In genomic region chr18:57784034-57784815, GRCh38 we compare ENCODE assay signal across 12 cellular contexts. TPM values are rescaled to one million over a fixed set of nuclear protein-coding genes. Genes with fewer than 3 reads are reported as not detected.
DNase-seq lines count a peak whose midpoint lies in the region; ATAC-seq and TF ChIP-seq lines count a peak whose summit lies in the region.
"Had no signal": no experiment of that assay in that cellular context is flagged by ENCODE, and none has a peak within 500 bp of the region (broad histone marks: within the 10 kb centered on the region; RNA-seq: fewer than 3 reads in every experiment).

No MANE protein-coding gene starts in this region.

- no peaks in the 10 kb centered on the region for H3K9me3 Mint-ChIP-seq in natural killer cell treated with Interleukin-12 subunit alpha and Interleukin-12 subunit beta and Interleukin-15 and Interleukin-18, amount 100 ng/mL, for 72 hours
- H3K9me3 Mint-ChIP-seq: activated naive CD8-positive, alpha-beta T cell treated with anti-CD3 and anti-CD28 coated beads, Interleukin-2, amount 10 ng/mL, durations not matched to agents 7 days and 5 days had no signal

- WGBS in psoas muscle, 3 donors: 64 to 71% (median 66%) methylated on average over 16 of the region's 16 CpGs

- H3K27ac ChIP-seq in RWPE2 (ENCODE audit: poor library complexity, severe bottlenecking) (peak overlapping the region; percentile 7), fibroblast of lung (ENCODE audit: insufficient read depth, low read length) (peak overlapping the region; percentile 58), psoas muscle (peak overlapping the region; percentile 36)
- H3K27ac ChIP-seq: suprapubic skin had no signal

- no peaks in the 10 kb centered on the region for H3K36me3 ChIP-seq in RWPE2 (ENCODE audit: low read depth)
- H3K36me3 ChIP-seq in fibroblast of lung (ENCODE audit: control insufficient read depth, insufficient read depth, low read length): peaks cover 2% of the 10 kb centered on the region
- H3K36me3 ChIP-seq in psoas muscle (ENCODE audit: insufficient read depth in 1 of 2, low read depth in 1 of 2): no peaks in the 10 kb centered on the region
- H3K36me3 ChIP-seq: suprapubic skin had no signal

- H3K4me1 ChIP-seq in RWPE2 (ENCODE audit: insufficient read depth, poor library complexity, severe bottlenecking) (peaks cover 47% of the 10 kb centered on the region), fibroblast of lung (ENCODE audit: control insufficient read depth, extremely low read depth, insufficient read depth, low read length) (peaks cover 30% of the 10 kb centered on the region), psoas muscle (peaks cover 63% of the 10 kb centered on the region)

- DNase-seq in GM03348 (ENCODE audit: low spot score): peak; percentile 33
- DNase-seq in RWPE2 (ENCODE audit: low spot score): no peak
- peak; percentile 87 to 93 for DNase-seq in fibroblast of lung (ENCODE audit: low read depth in 2 of 2)
- DNase-seq in psoas muscle: no peak
- DNase-seq in hypothalamus (lab: John Stamatoyannopoulos, UW): no peak
- no peak for DNase-seq in natural killer cell treated with Interleukin-12 subunit alpha and Interleukin-12 subunit beta and Interleukin-15 and Interleukin-18, amount 100 ng/mL, for 72 hours (ENCODE audit: low spot score)
- DNase-seq: activated naive CD8-positive, alpha-beta T cell treated with anti-CD3 and anti-CD28 coated beads, Interleukin-2, amount 10 ng/mL, durations not matched to agents 7 days and 5 days; COR-L47; NCI-H69 had no signal

- H3K4me1 Mint-ChIP-seq in natural killer cell treated with Interleukin-12 subunit alpha and Interleukin-12 subunit beta and Interleukin-15 and Interleukin-18, amount 100 ng/mL, for 72 hours (ENCODE audit: low read depth in 2 of 2): peaks cover 6 to 9% of the 10 kb centered on the region in 2 donors

- H3K4me3 ChIP-seq in RWPE2 (ENCODE audit: severe bottlenecking) (no peak overlapping the region), fibroblast of lung (replicated peaks in 1 of 4; ENCODE audit: control extremely low read depth in 1 of 4, insufficient read depth in 1 of 4, low read depth in 3 of 4, low read length in 4 of 4) (no peak overlapping the region), psoas muscle (no peak overlapping the region)
- H3K4me3 ChIP-seq: suprapubic skin had no signal

- ATAC-seq in RWPE2 (ENCODE audit: low read depth) (peak; percentile 74), psoas muscle (peak in 2 of 4 donors; percentile 14 to 38), HG03135 (IDR thresholded peaks at IDR 0.05; ENCODE audit: unreplicated experiment) (no peak), HG03354 (IDR thresholded peaks at IDR 0.05; ENCODE audit: poor library complexity, severe bottlenecking, unreplicated experiment) (no peak)
- ATAC-seq in natural killer cell treated with Interleukin-12 subunit alpha and Interleukin-12 subunit beta and Interleukin-15 and Interleukin-18, amount 100 ng/mL, for 72 hours: no peak

- no peaks in the 10 kb centered on the region for H3K27me3 Mint-ChIP-seq in natural killer cell treated with Interleukin-12 subunit alpha and Interleukin-12 subunit beta and Interleukin-15 and Interleukin-18, amount 100 ng/mL, for 72 hours
- H3K27me3 Mint-ChIP-seq: activated naive CD8-positive, alpha-beta T cell treated with anti-CD3 and anti-CD28 coated beads, Interleukin-2, amount 10 ng/mL, durations not matched to agents 7 days and 5 days had no signal

- intact Hi-C loops in psoas muscle (cut with DNase I): no loop called here

- no peaks in the 10 kb centered on the region for H3K9me3 ChIP-seq in RWPE2 (ENCODE audit: severe bottlenecking)
- H3K9me3 ChIP-seq in fibroblast of lung (ENCODE audit: control insufficient read depth, insufficient read depth, low read depth, low read length): no peaks in the 10 kb centered on the region
- no peaks in the 10 kb centered on the region for H3K9me3 ChIP-seq in psoas muscle
- H3K9me3 ChIP-seq: suprapubic skin had no signal

- H3K9ac ChIP-seq in fibroblast of lung (ENCODE audit: insufficient read depth, low read length): no peak overlapping the region

- H4K20me1 ChIP-seq in fibroblast of lung (ENCODE audit: control insufficient read depth, extremely low read depth, insufficient read depth, low read length): no peaks in the 10 kb centered on the region

- no peak overlapping the region for H2AFZ ChIP-seq in fibroblast of lung (ENCODE audit: low read length)

- no peak overlapping the region for H3K27ac Mint-ChIP-seq in natural killer cell treated with Interleukin-12 subunit alpha and Interleukin-12 subunit beta and Interleukin-15 and Interleukin-18, amount 100 ng/mL, for 72 hours
- H3K27ac Mint-ChIP-seq: activated naive CD8-positive, alpha-beta T cell treated with anti-CD3 and anti-CD28 coated beads, Interleukin-2, amount 10 ng/mL, durations not matched to agents 7 days and 5 days had no signal

- H3K79me2 ChIP-seq in fibroblast of lung (ENCODE audit: control insufficient read depth, insufficient read depth, low read length): peaks cover 92% of the 10 kb centered on the region

- H3K36me3 Mint-ChIP-seq in natural killer cell treated with Interleukin-12 subunit alpha and Interleukin-12 subunit beta and Interleukin-15 and Interleukin-18, amount 100 ng/mL, for 72 hours: no peaks in the 10 kb centered on the region
- H3K36me3 Mint-ChIP-seq: activated naive CD8-positive, alpha-beta T cell treated with anti-CD3 and anti-CD28 coated beads, Interleukin-2, amount 10 ng/mL, durations not matched to agents 7 days and 5 days had no signal

- H3K4me3 Mint-ChIP-seq in natural killer cell treated with Interleukin-12 subunit alpha and Interleukin-12 subunit beta and Interleukin-15 and Interleukin-18, amount 100 ng/mL, for 72 hours: no peak overlapping the region
- H3K4me3 Mint-ChIP-seq: activated naive CD8-positive, alpha-beta T cell treated with anti-CD3 and anti-CD28 coated beads, Interleukin-2, amount 10 ng/mL, durations not matched to agents 7 days and 5 days had no signal

- peak overlapping the region; percentile 46 for H3K4me2 ChIP-seq in fibroblast of lung (ENCODE audit: extremely low read depth, insufficient read depth, low read length)

- H3K27me3 ChIP-seq in RWPE2 (ENCODE audit: insufficient read depth, poor library complexity, severe bottlenecking) (no peaks in the 10 kb centered on the region), fibroblast of lung (ENCODE audit: control insufficient read depth, insufficient read depth, low read length) (no peaks in the 10 kb centered on the region), psoas muscle (ENCODE audit: insufficient read depth in 3 of 3, low read length in 2 of 3) (no peaks in the 10 kb centered on the region)
- H3K27me3 ChIP-seq: suprapubic skin had no signal

- peak; percentile 10 for TF ChIP-seq CTCF in RWPE2 (IDR thresholded peaks at IDR 0.05; ENCODE audit: poor library complexity, severe bottlenecking)
- TF ChIP-seq CTCF in fibroblast of lung (conservative IDR thresholded peaks at IDR 0.05 in 1 of 2, IDR thresholded peaks at IDR 0.05 in 1 of 2; ENCODE audit: low read depth in 1 of 2, low read length in 2 of 2): no peak
- TF ChIP-seq CTCF in psoas muscle (IDR thresholded peaks at IDR 0.05): no peak

RNA-seq across cellular contexts. Expression of gene ATP8B1, which starts 18.9 kb away (rescaled TPM):
- total RNA-seq in fibroblast of lung: 53.4 and 109 TPM in 2 replicates
- 125 and 153 TPM in 2 replicates for polyA plus RNA-seq in fibroblast of lung
- polyA plus RNA-seq in fibroblast of lung (2012): 58.7 and 73.2 TPM in 2 replicates
- 71.4 and 106 TPM in 2 replicates for polyA minus RNA-seq in fibroblast of lung (ENCODE audit: low replicate concordance)
- total RNA-seq in psoas muscle: 1 to 10 TPM; 1.2 to 2.5 (median 1.7) TPM
- under 1 TPM; 0.45 to 0.79 (median 0.63) TPM for polyA plus RNA-seq in psoas muscle
- total RNA-seq in natural killer cell treated with Interleukin-12 subunit alpha and Interleukin-12 subunit beta and Interleukin-15 and Interleukin-18, amount 100 ng/mL, for 72 hours: not detected

Comparison
In these comparisons a context has a peak if more than half of its experiments do, and no peak if none do; other contexts are left out.
1. DNase-seq: peak in GM03348 (single experiment) and fibroblast of lung (2 of 2); none in RWPE2 (single experiment), psoas muscle (0 of 2), hypothalamus (0 of 51) and natural killer cell treated with Interleukin-12 subunit alpha and Interleukin-12 subunit beta and Interleukin-15 and Interleukin-18, amount 100 ng/mL, for 72 hours (single experiment).
2. H3K27ac ChIP-seq: peak in every context shown above with its lines; median percentile 58 in fibroblast of lung; 36 in psoas muscle; 7 in RWPE2.
3. RNA of gene ATP8B1, which starts 18.9 kb away (total RNA-seq): 53.4 to 109 TPM in fibroblast of lung; 1.2 to 2.5 TPM in psoas muscle and not detected in natural killer cell treated with Interleukin-12 subunit alpha and Interleukin-12 subunit beta and Interleukin-15 and Interleukin-18, amount 100 ng/mL, for 72 hours; every median in the first group is over 10 times any median in the second.